22 cellular contexts compared by ENCODE assay signal in the genomic region with DNA sequence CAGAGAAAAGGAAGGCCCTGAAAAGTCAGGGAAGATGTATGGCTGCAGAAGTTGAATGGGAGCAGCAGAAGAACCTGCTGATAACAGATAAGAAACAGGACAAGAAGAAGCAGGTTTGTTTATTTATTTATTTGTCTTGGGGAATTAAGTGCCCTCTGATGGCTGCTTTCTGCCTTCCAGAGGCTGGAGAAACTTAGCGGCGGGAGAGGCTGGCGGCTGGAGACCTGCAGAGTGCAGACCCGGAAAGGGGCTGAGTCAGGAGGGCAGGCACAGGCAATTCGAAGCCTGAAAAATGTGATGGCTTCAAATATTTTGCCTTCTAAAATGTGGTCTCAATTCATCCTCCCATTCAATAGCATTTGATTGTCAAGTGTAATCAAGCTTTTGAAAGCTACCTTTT.
"Had no signal": no experiment of that assay in that cellular context is flagged by ENCODE, and none has a peak within 500 bp of the region (broad histone marks: within the 10 kb centered on the region; RNA-seq: fewer than 3 reads in every experiment).

No MANE protein-coding gene starts in this region.

- H3K9ac ChIP-seq: KMS-11 had no signal

- H3K36me3 ChIP-seq: SJSA1 had no signal

- DNase-seq: Kasumi-1, MV-4-11, NCI-H1048, NCI-H1105, NCI-H1417, NCI-H1436 treated with DMSO at 0.1 percent for 48 hours, NCI-H1694 treated with DMSO at 0.1 percent for 48 hours, NCI-H1930, NCI-H2081, NCI-H2107, NCI-H2227 treated with DMSO at 0.1 percent for 48 hours, NCI-H524, NCI-H526 treated with DMSO at 0.1 percent for 48 hours, NCI-H748 treated with DMSO at 0.1 percent for 48 hours, Right ventricle myocardium superior, RPMI8226, SIG-M5 had no signal

- H3K4me2 ChIP-seq: KMS-11 had no signal

- H3K4me3 ChIP-seq: K562, SJSA1, SK-N-MC had no signal

- H3K4me1 Mint-ChIP-seq: IgD-negative memory B cell had no signal

- H3K4me1 ChIP-seq: SJSA1 had no signal

- H3K4me3 Mint-ChIP-seq: IgD-negative memory B cell had no signal

- ATAC-seq: K562 had no signal

- H3K27ac Mint-ChIP-seq: IgD-negative memory B cell had no signal

- H3K9me3 ChIP-seq: SJSA1 had no signal

- H3K27ac ChIP-seq: KMS-11, SJSA1, SK-N-MC had no signal
